ENCODE assay signal across 9 cellular contexts in the genomic region with DNA sequence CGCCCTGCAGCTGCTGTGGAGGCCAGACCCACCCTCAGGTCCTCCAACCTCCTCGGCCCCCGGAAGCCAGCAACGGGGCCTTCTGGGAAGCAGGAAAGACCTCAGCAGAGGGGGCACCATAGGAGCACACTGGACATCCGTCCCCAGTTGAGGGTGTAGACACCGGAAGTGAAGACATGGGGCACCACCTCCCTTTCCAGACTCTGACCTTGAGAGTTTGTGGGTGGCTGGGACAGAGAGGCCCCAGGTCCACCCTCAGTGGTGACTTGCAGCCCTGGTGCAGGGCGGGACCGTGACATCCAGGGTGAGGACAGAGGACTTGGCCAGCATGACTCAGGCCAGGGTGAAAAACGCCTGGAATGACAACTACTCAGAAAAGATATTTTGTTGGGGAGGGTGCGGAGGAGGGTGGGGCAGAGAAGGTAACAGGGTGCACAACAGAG. TPM values are rescaled to one million over a fixed set of nuclear protein-coding genes. Genes with fewer than 3 reads are reported as not detected.
DNase-seq lines count a peak whose midpoint lies in the region; TF ChIP-seq lines count a peak whose summit lies in the region.
"Had no signal": no experiment of that assay in that cellular context is flagged by ENCODE, and none has a peak within 500 bp of the region (broad histone marks: within the 10 kb centered on the region; RNA-seq: fewer than 3 reads in every experiment).

No MANE protein-coding gene starts in this region.

- peak overlapping the region; percentile 78 for H3K27ac Mint-ChIP-seq in glutamatergic neuron (ENCODE audit: unreplicated experiment)

- DNase-seq in H4 (ENCODE audit: low spot score) (peak; percentile 83), WERI-Rb-1 (no peak), glutamatergic neuron (no peak), posterior vena cava (ENCODE audit: low spot score) (peak; percentile 95), NCI-H187 treated with DMSO at 0.1 percent for 48 hours (lab: John Stamatoyannopoulos, UW) (no peak), GM19238 (ENCODE audit: insufficient read length, low spot score) (no peak)
- DNase-seq in stimulated activated CD4-positive, alpha-beta T cell treated with anti-CD3 and anti-CD28 coated beads, Interleukin-15, amount 100 ng/mL, for 24 hours: no peak
- DNase-seq in stimulated activated CD4-positive, alpha-beta T cell treated with anti-CD3 and anti-CD28 coated beads, Interleukin-4, amount 100 ng/mL, for 24 hours: no peak

- no peaks in the 10 kb centered on the region for H3K9me3 ChIP-seq in WERI-Rb-1 (ENCODE audit: severe bottlenecking)

- H3K4me3 ChIP-seq in WERI-Rb-1 (ENCODE audit: low read depth, low read length): no peak overlapping the region

- H3K36me3 ChIP-seq in WERI-Rb-1: peaks cover 9% of the 10 kb centered on the region

- H3K36me3 Mint-ChIP-seq in glutamatergic neuron (ENCODE audit: unreplicated experiment): no peaks in the 10 kb centered on the region

- intact Hi-C loops in posterior vena cava (cut with DNase I): loop anchor here in 1 of 2 donors (5.0 kb wide), 1 partner anchor 39 kb away; no protein-coding TSS in a partner anchor

- peaks cover 26% of the 10 kb centered on the region for H3K4me1 Mint-ChIP-seq in glutamatergic neuron (ENCODE audit: low read depth, unreplicated experiment)

- TF ChIP-seq CTCF in WERI-Rb-1 (IDR thresholded peaks at IDR 0.05; ENCODE audit: low read depth, low read length): no peak
- no peak for TF ChIP-seq CTCF in glutamatergic neuron (IDR thresholded peaks at IDR 0.05; ENCODE audit: partially characterized antibody, unreplicated experiment)

- H3K9me3 Mint-ChIP-seq in glutamatergic neuron (ENCODE audit: unreplicated experiment): peaks cover 5% of the 10 kb centered on the region

- peak overlapping the region; percentile 72 for H3K4me3 Mint-ChIP-seq in glutamatergic neuron (ENCODE audit: unreplicated experiment)

- H3K27ac ChIP-seq in WERI-Rb-1: peak overlapping the region; percentile 49
- H3K27ac ChIP-seq: KMS-11 had no signal

- H3K27me3 Mint-ChIP-seq in glutamatergic neuron (ENCODE audit: unreplicated experiment): peaks cover 9% of the 10 kb centered on the region

- H3K27me3 ChIP-seq in WERI-Rb-1 (ENCODE audit: insufficient read depth, low read depth, severe bottlenecking): no peaks in the 10 kb centered on the region

RNA-seq across cellular contexts. Expression of a gene that starts 19.9 kb away (rescaled TPM):
- total RNA-seq in H4 (2014; rRNA removed; shearing (Covaris generic)): not detected in 2 replicates
- total RNA-seq in glutamatergic neuron (ENCODE audit: unreplicated experiment): 6.4 TPM
- 1 to 10 TPM; 4.1 to 4.9 TPM for total RNA-seq in posterior vena cava

RNA-seq across cellular contexts. Expression of a gene that starts 42.1 kb away (rescaled TPM):
- 59.0 and 73.3 TPM in 2 replicates for total RNA-seq in H4 (2014; rRNA removed; shearing (Covaris generic))
- total RNA-seq in glutamatergic neuron (ENCODE audit: unreplicated experiment) (121 TPM), posterior vena cava (100 to 1,000 TPM; 484 to 701 TPM)

RNA-seq across cellular contexts. Expression of a gene that starts 42.5 kb away (rescaled TPM):
- total RNA-seq in H4 (2014; rRNA removed; shearing (Covaris generic)): 14.3 and 20.4 TPM in 2 replicates
- 45.3 TPM for total RNA-seq in glutamatergic neuron (ENCODE audit: unreplicated experiment)
- total RNA-seq in posterior vena cava: 10 to 100 TPM; 47.1 to 52.1 TPM

Comparison
In these comparisons a context has a peak if more than half of its experiments do, and no peak if none do; other contexts are left out.
1. DNase-seq: peak in H4 (single experiment) and posterior vena cava (single experiment); none in WERI-Rb-1 (single experiment), glutamatergic neuron (single experiment), stimulated activated CD4-positive, alpha-beta T cell treated with anti-CD3 and anti-CD28 coated beads, Interleukin-15, amount 100 ng/mL, for 24 hours (single experiment), NCI-H187 treated with DMSO at 0.1 percent for 48 hours (single experiment), GM19238 (single experiment) and stimulated activated CD4-positive, alpha-beta T cell treated with anti-CD3 and anti-CD28 coated beads, Interleukin-4, amount 100 ng/mL, for 24 hours (single experiment).